26 cellular contexts compared by ENCODE assay signal in genomic region chr1:43729816-43730463, GRCh38. TPM values are rescaled to one million over a fixed set of nuclear protein-coding genes. Genes with fewer than 3 reads are reported as not detected.
DNase-seq lines count a peak whose midpoint lies in the region; ATAC-seq, FAIRE-seq and TF ChIP-seq lines count a peak whose summit lies in the region.
"Had no signal": no experiment of that assay in that cellular context is flagged by ENCODE, and none has a peak within 500 bp of the region (broad histone marks: within the 10 kb centered on the region; RNA-seq: fewer than 3 reads in every experiment).

No MANE protein-coding gene starts in this region.

- 75% methylated on average over 4 of the region's 4 CpGs for WGBS in K562 (ENCODE audit: insufficient coverage, low coverage, missing lambda C conversion rate)

- in situ Hi-C loops in K562 (cut with MboI): no loop called here

- no peaks in the 10 kb centered on the region for H3K9me3 Mint-ChIP-seq in nephron progenitor cell
- H3K9me3 Mint-ChIP-seq: activated CD8-positive, alpha-beta T cell treated with anti-CD3 and anti-CD28 coated beads for 36 hours; activated naive CD4-positive, alpha-beta T cell treated with anti-CD3 and anti-CD28 coated beads, Interleukin-2, amount 10 ng/mL, durations not matched to agents 7 days and 5 days; stimulated activated naive CD8-positive, alpha-beta T cell treated with anti-CD3 and anti-CD28 coated beads, Interleukin-15, amount 100 ng/mL, for 72 hours; T-helper 2 cell treated with Interferon-gamma antibody and Interleukin-4, amounts not matched to agents 5 μg/mL and 100 μg/mL, for 36 hours had no signal

- ATAC-seq in K562: peak; percentile 67
- no peak for ATAC-seq in HG03469 (IDR thresholded peaks at IDR 0.05; ENCODE audit: unreplicated experiment)
- ATAC-seq: activated CD8-positive, alpha-beta T cell treated with anti-CD3 and anti-CD28 coated beads for 36 hours; HCT116; left colon; Right ventricle myocardium inferior; stimulated activated naive CD8-positive, alpha-beta T cell treated with anti-CD3 and anti-CD28 coated beads, Interleukin-15, amount 100 ng/mL, for 72 hours had no signal

- no peak overlapping the region for H3K4me3 ChIP-seq in K562
- H3K4me3 ChIP-seq: adrenal gland, ovary, PC-9, right atrium auricular region had no signal

- TF ChIP-seq POLR2A in K562 (conservative IDR thresholded peaks at IDR 0.05): no peak

- CTCF ChIA-PET in K562 (lab: Yijun Ruan, JAX; ENCODE audit: low intra/inter-chr PET ratio): no interaction called here

- no peak overlapping the region for H3K4me2 ChIP-seq in K562 (ENCODE audit: insufficient read depth, low read length)
- H3K4me2 ChIP-seq: PC-9 had no signal

- H3K9me1 ChIP-seq in K562 (ENCODE audit: control insufficient read depth, insufficient read depth, low read length): no peaks in the 10 kb centered on the region

- no peaks in the 10 kb centered on the region for H3K9me3 ChIP-seq in K562 (replicated peaks; ENCODE audit: control insufficient read depth, insufficient read depth, low read depth, low read length)
- H3K9me3 ChIP-seq: adrenal gland, ovary, right atrium auricular region had no signal

- H3K27ac Mint-ChIP-seq in nephron progenitor cell: peak overlapping the region; percentile 14
- H3K27ac Mint-ChIP-seq: activated CD8-positive, alpha-beta T cell treated with anti-CD3 and anti-CD28 coated beads for 36 hours; activated naive CD4-positive, alpha-beta T cell treated with anti-CD3 and anti-CD28 coated beads, Interleukin-2, amount 10 ng/mL, durations not matched to agents 7 days and 5 days; B cell; T-helper 2 cell treated with Interferon-gamma antibody and Interleukin-4, amounts not matched to agents 5 μg/mL and 100 μg/mL, for 36 hours had no signal

- POLR2A ChIA-PET in K562 (lab: Yijun Ruan, JAX): interaction anchor here (0.7 kb wide), 1 partner anchor 191 kb away, joined by 3 read pairs; no protein-coding TSS in a partner anchor

- H3K4me1 ChIP-seq in K562 (replicated peaks in 1 of 2; ENCODE audit: control insufficient read depth in 2 of 2, insufficient read depth in 2 of 2, low read length in 2 of 2): peaks cover 3 to 8% of the 10 kb centered on the region in 2 experiments; a peak in 3 of 5 replicates
- H3K4me1 ChIP-seq: adrenal gland, right atrium auricular region had no signal

- no peak overlapping the region; the same call in 2 of the 3 replicates for H3K27ac ChIP-seq in K562 (ENCODE audit: extremely low read depth, low read depth, low read length)
- H3K27ac ChIP-seq: adrenal gland, ovary, PC-9, right atrium auricular region had no signal

- peak; percentile 18 for DNase-seq in AG08396 (ENCODE audit: low spot score)
- DNase-seq in LHCN-M2 (ENCODE audit: low read depth): peak; percentile 36
- no peak for DNase-seq in K562 (ENCODE audit: extremely low read depth in 1 of 4, low spot score in 3 of 4)
- DNase-seq in nephron progenitor cell: no peak
- DNase-seq in retina: no peak
- no peak for DNase-seq in activated CD4-positive, alpha-beta T cell treated with anti-CD3 and anti-CD28 coated beads for 48 hours
- DNase-seq in NCI-H510A treated with DMSO at 0.1 percent for 48 hours (lab: John Stamatoyannopoulos, UW): no peak
- DNase-seq: activated CD4-positive, alpha-beta T cell treated with anti-CD3 and anti-CD28 coated beads for 1 hour; activated CD8-positive, alpha-beta memory T cell treated with anti-CD3 and anti-CD28 coated beads, Interleukin-2, amount 50 U/mL, for 48 hours; activated CD8-positive, alpha-beta T cell treated with anti-CD3 and anti-CD28 coated beads for 36 hours; activated naive CD4-positive, alpha-beta T cell treated with anti-CD3 and anti-CD28 coated beads, Interleukin-2, amount 10 ng/mL, durations not matched to agents 7 days and 5 days; left colon; NCI-H1048; NCI-H187 treated with DMSO at 0.1 percent for 48 hours; NCI-H524 treated with DMSO at 0.1 percent for 48 hours; ovary; PC-9; stimulated activated naive CD8-positive, alpha-beta T cell treated with anti-CD3 and anti-CD28 coated beads, Interleukin-15, amount 100 ng/mL, for 72 hours had no signal

- intact Hi-C loops in K562 (cut with micrococcal nuclease): no loop called here

- FAIRE-seq in K562 (lab: Jason Lieb, UNC): no peak
- FAIRE-seq: urothelium cell line had no signal

- H3K4me3 Mint-ChIP-seq in nephron progenitor cell: no peak overlapping the region
- H3K4me3 Mint-ChIP-seq: activated CD8-positive, alpha-beta T cell treated with anti-CD3 and anti-CD28 coated beads for 36 hours; activated naive CD4-positive, alpha-beta T cell treated with anti-CD3 and anti-CD28 coated beads, Interleukin-2, amount 10 ng/mL, durations not matched to agents 7 days and 5 days; B cell; stimulated activated naive CD8-positive, alpha-beta T cell treated with anti-CD3 and anti-CD28 coated beads, Interleukin-15, amount 100 ng/mL, for 72 hours; T-helper 2 cell treated with Interferon-gamma antibody and Interleukin-4, amounts not matched to agents 5 μg/mL and 100 μg/mL, for 36 hours had no signal

- H4K20me1 ChIP-seq in K562 (replicated peaks; ENCODE audit: control insufficient read depth, insufficient read depth, low read length): 0 out of 2 replicates have a peak, but pooled peaks cover 4% of the 10 kb centered on the region

- no peak for TF ChIP-seq EP300 in K562 (IDR thresholded peaks at IDR 0.05; ENCODE audit: low read length)

- TF ChIP-seq CTCF in K562 (IDR thresholded peaks at IDR 0.05 in 2 of 3, conservative IDR thresholded peaks at IDR 0.05 in 1 of 3; ENCODE audit: insufficient read depth in 2 of 3, low read depth in 1 of 3, low read length in 3 of 3) (0 out of 6 replicates have a peak, but pooled peaks of 1 of the 3 experiments have one; percentile 30), nephron progenitor cell (IDR thresholded peaks at IDR 0.05) (no peak)

- H3K79me2 ChIP-seq in K562 (ENCODE audit: control insufficient read depth, insufficient read depth, low read length): peaks cover 11% of the 10 kb centered on the region

- no peaks in the 10 kb centered on the region for H3K27me3 ChIP-seq in K562 (ENCODE audit: control insufficient read depth in 2 of 2, insufficient read depth in 2 of 2, low read length in 2 of 2)
- H3K27me3 ChIP-seq: adrenal gland, ovary, right atrium auricular region had no signal

- H3K27me3 Mint-ChIP-seq in nephron progenitor cell (ENCODE audit: low read depth, poor library complexity): no peaks in the 10 kb centered on the region
- H3K27me3 Mint-ChIP-seq: activated CD8-positive, alpha-beta T cell treated with anti-CD3 and anti-CD28 coated beads for 36 hours; activated naive CD4-positive, alpha-beta T cell treated with anti-CD3 and anti-CD28 coated beads, Interleukin-2, amount 10 ng/mL, durations not matched to agents 7 days and 5 days; B cell; stimulated activated naive CD8-positive, alpha-beta T cell treated with anti-CD3 and anti-CD28 coated beads, Interleukin-15, amount 100 ng/mL, for 72 hours had no signal

- no peak overlapping the region for H3K9ac ChIP-seq in K562 (ENCODE audit: insufficient read depth in 1 of 2, low read depth in 2 of 2, low read length in 2 of 2)

- H2AFZ ChIP-seq in K562 (ENCODE audit: low read depth, low read length): no peak overlapping the region
- H2AFZ ChIP-seq: PC-9 had no signal

- H3K36me3 Mint-ChIP-seq in nephron progenitor cell (ENCODE audit: low read depth): no peaks in the 10 kb centered on the region
- H3K36me3 Mint-ChIP-seq: activated naive CD4-positive, alpha-beta T cell treated with anti-CD3 and anti-CD28 coated beads, Interleukin-2, amount 10 ng/mL, durations not matched to agents 7 days and 5 days had no signal

- no peak for TF ChIP-seq RAD21 in K562 (CRISPR knock-in tag; conservative IDR thresholded peaks at IDR 0.05 in 1 of 2, IDR thresholded peaks at IDR 0.05 in 1 of 2)

- H3K4me1 Mint-ChIP-seq in nephron progenitor cell: peaks cover 11% of the 10 kb centered on the region
- H3K4me1 Mint-ChIP-seq: activated naive CD4-positive, alpha-beta T cell treated with anti-CD3 and anti-CD28 coated beads, Interleukin-2, amount 10 ng/mL, durations not matched to agents 7 days and 5 days had no signal

- H3K36me3 ChIP-seq in K562 (ENCODE audit: control insufficient read depth, insufficient read depth, low read length): no peaks in the 10 kb centered on the region
- H3K36me3 ChIP-seq: adrenal gland, ovary, right atrium auricular region had no signal

- no TSS peak for BruUV-seq in K562 (replicated peaks; lab: Mats Ljungman, UMichigan)

TF ChIP-seq in K562, 482 proteins besides CTCF, POLR2A, EP300 and RAD21 (continues in another document):
- TF ChIP-seq SIN3A (IDR thresholded peaks at IDR 0.05; ENCODE audit: borderline replicate concordance in 2 of 2, control insufficient read depth in 1 of 2, low read depth in 2 of 2, low read length in 2 of 2) (no peak), RBM25 (IDR thresholded peaks at IDR 0.05; ENCODE audit: low read depth, low read length, severe bottlenecking) (no peak)

RNA-seq across cellular contexts. Expression of gene ST3GAL3, which starts 22.6 kb away (rescaled TPM):
- total RNA-seq in LHCN-M2 (2014; rRNA removed) (23.0 and 25.8 TPM in 2 replicates), K562 (2014; rRNA removed) (8.9 and 13.4 TPM in 2 replicates), K562 (2014; rRNA removed; fragmentation: Illumina TruSeq; extraction: Trizol) (11.5 and 12.2 TPM in 2 replicates), K562 (2015; rRNA removed; fragmentation: Illumina TruSeq; extraction: Trizol) (9.5 and 9.8 TPM in 2 replicates), K562 (2021) (18.9 and 20.7 TPM in 2 replicates)
- 21.8 TPM for polyA plus RNA-seq in LHCN-M2 (2012)
- 181 and 201 TPM in 2 replicates for total RNA-seq in K562 (2011; cell fraction: chromatin; rRNA removed; ENCODE audit: low replicate concordance)
- total RNA-seq in K562 (2011; cell fraction: nucleolus; rRNA removed): 75.9 and 89.5 TPM in 2 replicates
- 148 and 229 TPM in 2 replicates for total RNA-seq in K562 (2011; cell fraction: nucleoplasm; rRNA removed)
- polyA plus RNA-seq in K562 (2011; rRNA removed) (12.0 and 17.8 TPM in 2 replicates), K562 (2014; fragmentation: Illumina TruSeq; extraction: Trizol) (18.1 and 18.5 TPM in 2 replicates), K562 (2014; fragmentation: Nextera tagmentation; extraction: Ambion mirVana) (1 to 10 TPM; 1.2 to 1.6 TPM), K562 (2014; rRNA removed) (11.0 and 12.8 TPM in 2 replicates)
- polyA plus RNA-seq in K562 (2011; cell fraction: cytosol; rRNA removed): 9.4 and 15.6 TPM in 2 replicates
- polyA plus RNA-seq in K562 (2011; cell fraction: nucleus; rRNA removed): 45.5 and 47.5 TPM in 2 replicates
- polyA plus RNA-seq in K562 (2012): 13.3 and 31.3 TPM in 2 replicates
- 16.9 and 23.2 TPM in 2 replicates for polyA minus RNA-seq in K562 (2011; rRNA and poly(A)+ RNA removed)
- polyA minus RNA-seq in K562 (2011; cell fraction: cytosol; rRNA and poly(A)+ RNA removed): 7.9 and 18.4 TPM in 2 replicates
- polyA minus RNA-seq in K562 (2011; cell fraction: nucleus; rRNA and poly(A)+ RNA removed): 21.5 and 30.5 TPM in 2 replicates

Comparison
In these comparisons a context has a peak if more than half of its experiments do, and no peak if none do; other contexts are left out.
1. DNase-seq: peak in AG08396 (single experiment) and LHCN-M2 (single experiment); none in K562 (0 of 4), nephron progenitor cell (single experiment), retina (single experiment), activated CD4-positive, alpha-beta T cell treated with anti-CD3 and anti-CD28 coated beads for 48 hours (single experiment) and NCI-H510A treated with DMSO at 0.1 percent for 48 hours (single experiment).